ENCODE assay signal across 8 cellular contexts in the genomic region with DNA sequence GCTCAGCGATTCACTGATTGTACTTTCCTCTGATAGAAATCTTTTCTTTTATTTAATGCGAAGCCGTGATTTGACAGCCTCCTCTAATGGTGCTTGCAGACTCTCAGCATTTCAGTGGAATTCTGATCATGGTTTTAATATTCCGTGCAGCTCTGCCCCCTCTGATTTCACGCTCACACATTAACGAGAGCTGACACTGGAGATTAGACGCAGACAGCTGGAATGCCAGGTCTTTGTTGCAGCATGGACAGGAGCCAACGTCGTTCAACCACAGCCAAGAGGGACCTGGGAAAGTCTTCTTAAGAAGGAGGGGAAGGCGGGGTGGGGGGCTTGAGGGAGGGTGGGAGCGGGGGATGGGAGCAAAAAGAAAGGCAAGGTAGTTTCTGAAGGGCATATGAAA.
DNase-seq lines count a peak whose midpoint lies in the region; FAIRE-seq and TF ChIP-seq lines count a peak whose summit lies in the region.

No MANE protein-coding gene starts in this region.

- H3K23ac ChIP-seq in H1 (ENCODE audit: insufficient read length): no peak overlapping the region

- H3K79me1 ChIP-seq in H1 (ENCODE audit: low read depth, low read length): no peaks in the 10 kb centered on the region

- peaks cover 0 to 3% (median 0%) of the 10 kb centered on the region in 5 donors for H3K9me3 Mint-ChIP-seq in CD8-positive, alpha-beta memory T cell

- no peak overlapping the region for H3K4ac ChIP-seq in H1 (replicated peaks; ENCODE audit: insufficient read length, low read depth, low read length)

- H3K9me3 ChIP-seq in H1 (ENCODE audit: insufficient read depth in 2 of 2, low read depth in 1 of 2, low read length in 1 of 2) (no peaks in the 10 kb centered on the region), vagina (no peaks in the 10 kb centered on the region)
- no peaks in the 10 kb centered on the region for H3K9me3 ChIP-seq in CD8-positive, alpha-beta memory T cell (ENCODE audit: low read length)

- H4K91ac ChIP-seq in H1 (replicated peaks; ENCODE audit: insufficient read length, low read length): no peak overlapping the region

- CTCF ChIA-PET in H1 (lab: Charles Lee; ENCODE audit: partially characterized antibody): interaction anchor here (0.9 to 1.6 kb wide), 2 partner anchors 10 to 275 kb away, joined by 3 read pairs; no protein-coding TSS in a partner anchor
- CTCF ChIA-PET in CD8-positive, alpha-beta memory T cell (lab: Charles Lee): no interaction called here

- H3K9ac ChIP-seq in H1 (replicated peaks in 1 of 4; ENCODE audit: extremely low read depth in 1 of 4, low read depth in 3 of 4, low read length in 3 of 4): no peak overlapping the region

- H2BK5ac ChIP-seq in H1 (ENCODE audit: low read depth, low read length): no peak overlapping the region

- TF ChIP-seq RAD21 in H1 (IDR thresholded peaks at IDR 0.05 in 1 of 2, conservative IDR thresholded peaks at IDR 0.05 in 1 of 2; ENCODE audit: low read depth in 2 of 2, low read length in 2 of 2): no peak

- peaks cover 3 to 15% of the 10 kb centered on the region in 2 donors for H3K27me3 Mint-ChIP-seq in CD8-positive, alpha-beta memory T cell

- TF ChIP-seq CTCF in H1 (IDR thresholded peaks at IDR 0.05; ENCODE audit: control extremely low read depth in 1 of 3, insufficient read depth in 1 of 3, low read depth in 1 of 3, low read length in 3 of 3) (no peak), vagina (IDR thresholded peaks at IDR 0.05) (no peak)

- H3K23me2 ChIP-seq in H1 (ENCODE audit: low read depth, low read length): peaks cover 7% of the 10 kb centered on the region

- H3K4me3 Mint-ChIP-seq in CD8-positive, alpha-beta memory T cell: no peak overlapping the region

- no peak overlapping the region; the same call in 1 of the 2 replicates for H3K18ac ChIP-seq in H1 (ENCODE audit: extremely low read depth, low read length)

- H3K79me2 ChIP-seq in H1 (ENCODE audit: control insufficient read depth in 1 of 2, insufficient read depth in 2 of 2, low read length in 2 of 2): no peaks in the 10 kb centered on the region

- H3K4me3 ChIP-seq in H1 (ENCODE audit: extremely low read depth in 1 of 4, insufficient read depth in 2 of 4, low read depth in 3 of 4, low read length in 4 of 4): peak overlapping the region; percentile 3 to 61 (median 32); a peak in 5 of 8 replicates
- H3K4me3 ChIP-seq in vagina: peak overlapping the region; percentile 36 to 43
- H3K4me3 ChIP-seq in CD8-positive, alpha-beta memory T cell (ENCODE audit: low read length): no peak overlapping the region

- no peaks in the 10 kb centered on the region for H3K36me3 ChIP-seq in H1 (ENCODE audit: control insufficient read depth in 2 of 4, insufficient read depth in 4 of 4, low read length in 3 of 4)
- no peaks in the 10 kb centered on the region for H3K36me3 ChIP-seq in vagina
- no peaks in the 10 kb centered on the region for H3K36me3 ChIP-seq in CD8-positive, alpha-beta memory T cell (ENCODE audit: insufficient read depth, low read length)

- no peak overlapping the region for H4K5ac ChIP-seq in H1 (ENCODE audit: insufficient read length, low read depth, low read length)

- H2BK12ac ChIP-seq in H1 (ENCODE audit: low read depth, low read length): no peak overlapping the region

- H3K27ac ChIP-seq in H1 (ENCODE audit: low read depth, low read length) (no peak overlapping the region), vagina (peak overlapping the region; percentile 48)
- H3K27ac ChIP-seq in CD8-positive, alpha-beta memory T cell (ENCODE audit: low read depth, low read length): no peak overlapping the region

- WGBS in H1 (ENCODE audit: extremely low coverage in 1 of 2, insufficient coverage in 1 of 2, insufficient read length in 1 of 2, insufficient replicate concordance in 2 of 2, low coverage in 1 of 2, low lambda C conversion rate in 2 of 2, missing lambda C conversion rate in 1 of 2), 2 experiments: 22% methylated on average over 7 of the region's 11 CpGs; no CpG with 5 or more reads in 1 of the 2 experiments

- no peak overlapping the region for H3K27ac Mint-ChIP-seq in CD8-positive, alpha-beta memory T cell

- H2BK15ac ChIP-seq in H1 (ENCODE audit: low read length): 0 out of 2 replicates have a peak overlapping the region, but pooled peaks have one; percentile 6

- no peak for FAIRE-seq in H1 (lab: Jason Lieb, UNC)

- H3K14ac ChIP-seq in H1 (ENCODE audit: insufficient read length): no peak overlapping the region

- no peaks in the 10 kb centered on the region for H3K4me1 Mint-ChIP-seq in CD8-positive, alpha-beta memory T cell

- no peak overlapping the region for H2BK20ac ChIP-seq in H1 (ENCODE audit: low read length)

- POLR2A ChIA-PET in H1 (lab: Charles Lee; ENCODE audit: partially characterized antibody): interaction anchor here (2.2 kb wide), 1 partner anchor 207 kb away, joined by 4 read pairs; no protein-coding TSS in a partner anchor
- POLR2A ChIA-PET in CD8-positive, alpha-beta memory T cell (lab: Charles Lee): no interaction called here

- H3K4me1 ChIP-seq in H1 (replicated peaks in 1 of 4; ENCODE audit: control insufficient read depth in 3 of 4, insufficient read depth in 4 of 4, low read length in 3 of 4) (peaks cover 7 to 18% (median 11%) of the 10 kb centered on the region in 4 experiments; a peak in 5 of 7 replicates), vagina (peaks cover 21% of the 10 kb centered on the region)
- H3K4me1 ChIP-seq in CD8-positive, alpha-beta memory T cell (ENCODE audit: insufficient read depth, low read length): no peaks in the 10 kb centered on the region

- H2BK120ac ChIP-seq in H1 (replicated peaks; ENCODE audit: low read depth, low read length): no peak overlapping the region

- H4K8ac ChIP-seq in H1 (ENCODE audit: extremely low read depth, insufficient read depth, low read length): no peak overlapping the region

- H3K27me3 ChIP-seq in H1 (replicated peaks in 1 of 4; ENCODE audit: control insufficient read depth in 3 of 4, extremely low read depth in 1 of 4, insufficient read depth in 3 of 4, low read length in 3 of 4) (no peaks in the 10 kb centered on the region; a peak in 1 of 7 replicates), vagina (no peaks in the 10 kb centered on the region)
- H3K27me3 ChIP-seq in CD8-positive, alpha-beta memory T cell (ENCODE audit: insufficient read depth, low read length, poor library complexity, severe bottlenecking): no peaks in the 10 kb centered on the region

- peak overlapping the region; percentile 73 to 90 for H3K4me2 ChIP-seq in H1 (ENCODE audit: insufficient read depth in 1 of 2, low read depth in 2 of 2, low read length in 2 of 2)

- DNase-seq in NCI-H748 (lab: John Stamatoyannopoulos, UW; ENCODE audit: unreplicated experiment): peak; percentile 1
- no peak for DNase-seq in NCI-H748 treated with DMSO at 0.1 percent for 48 hours (lab: John Stamatoyannopoulos, UW)
- no peak for DNase-seq in H1 (ENCODE audit: low read depth in 1 of 2, low spot score in 2 of 2)
- DNase-seq in medulla oblongata (ENCODE audit: extremely low spot score): peak; percentile 65
- DNase-seq in vagina (ENCODE audit: extremely low spot score in 2 of 2): no peak
- DNase-seq in CD8-positive, alpha-beta memory T cell: no peak
- no peak for DNase-seq in mesenteric fat pad (ENCODE audit: low spot score)
- no peak for DNase-seq in NCI-H2107 (lab: John Stamatoyannopoulos, UW)

- H2AFZ ChIP-seq in H1 (ENCODE audit: low read length): peak overlapping the region; percentile 87

- no peaks in the 10 kb centered on the region for H4K20me1 ChIP-seq in H1 (replicated peaks in 1 of 2; ENCODE audit: control insufficient read depth in 1 of 2, insufficient read depth in 2 of 2, low read length in 2 of 2)

- no peak for TF ChIP-seq EP300 in H1 (IDR thresholded peaks at IDR 0.05; ENCODE audit: borderline replicate concordance in 1 of 2, low read depth in 2 of 2, low read length in 2 of 2)

- H3K56ac ChIP-seq in H1 (replicated peaks; ENCODE audit: insufficient read length, low read depth, low read length): peak overlapping the region; percentile 5

- TF ChIP-seq POLR2A in H1 (IDR thresholded peaks at IDR 0.05; ENCODE audit: control extremely low read depth in 1 of 2, low read depth in 2 of 2, low read length in 2 of 2) (no peak), vagina (IDR thresholded peaks at IDR 0.05) (no peak)

- H3K36me3 Mint-ChIP-seq in CD8-positive, alpha-beta memory T cell: no peaks in the 10 kb centered on the region

- H2AK5ac ChIP-seq in H1 (ENCODE audit: low read depth, low read length): no peak overlapping the region

- intact Hi-C loops in vagina (cut with DNase I): no loop called here

TF ChIP-seq in H1, 55 proteins besides CTCF, POLR2A, EP300 and RAD21:
- TF ChIP-seq TEAD4 (IDR thresholded peaks at IDR 0.05; ENCODE audit: low read depth, low read length) (0 out of 2 replicates have a peak, but pooled peaks have one; percentile 22), BRCA1 (IDR thresholded peaks at IDR 0.05; ENCODE audit: low read depth, low read length) (no peak), SIN3A (conservative IDR thresholded peaks at IDR 0.05 in 1 of 2, IDR thresholded peaks at IDR 0.05 in 1 of 2; ENCODE audit: low read depth in 1 of 2, low read length in 2 of 2) (no peak)

Comparison
In these comparisons a context has a peak if more than half of its experiments do, and no peak if none do; other contexts are left out.
1. DNase-seq: peak in NCI-H748 (single experiment) and medulla oblongata (single experiment); none in NCI-H748 treated with DMSO at 0.1 percent for 48 hours (single experiment), H1 (0 of 2), vagina (0 of 2), CD8-positive, alpha-beta memory T cell (0 of 5), mesenteric fat pad (single experiment) and NCI-H2107 (single experiment).